8 cellular contexts compared by ENCODE assay signal in the genomic region with DNA sequence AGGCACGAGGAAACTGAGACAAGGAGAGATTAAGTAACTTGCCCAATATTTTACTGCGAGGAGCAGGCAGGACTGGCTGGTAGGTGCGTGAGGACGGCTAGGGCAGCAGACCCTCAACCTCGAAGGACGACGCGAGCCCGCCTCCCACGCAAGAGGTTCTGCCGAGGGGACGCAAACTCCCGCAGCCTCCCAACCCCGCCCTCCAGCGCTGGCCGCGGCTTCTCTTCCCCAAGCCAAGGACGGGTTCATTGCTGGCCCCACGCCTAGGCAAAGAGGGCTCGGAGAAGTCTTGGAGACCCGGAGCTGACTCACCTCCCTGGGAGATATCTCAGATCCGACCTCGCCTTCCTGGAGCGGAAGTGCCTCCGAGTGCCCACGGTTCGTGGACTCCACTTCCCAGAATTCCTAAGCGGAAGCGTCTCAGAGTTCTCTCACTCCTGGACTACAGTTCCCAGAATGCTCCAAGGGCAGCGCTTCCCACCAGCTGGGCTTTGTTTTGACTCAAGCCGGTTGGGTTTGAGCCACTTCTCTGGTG. TPM values are rescaled to one million over a fixed set of nuclear protein-coding genes. Genes with fewer than 3 reads are reported as not detected.
A peak's percentile ranks its signal among the peaks of the same experiment; 100 is the strongest.
DNase-seq lines count a peak whose midpoint lies in the region; ATAC-seq and TF ChIP-seq lines count a peak whose summit lies in the region.

A gene (minus strand): TSS at position 367 of the 535 bp plus-strand sequence. CDS start 1,621 bp downstream, outside the sequence.

- ATAC-seq in GM19467 (IDR thresholded peaks at IDR 0.05; ENCODE audit: unreplicated experiment), result peak; percentile 90

- peaks cover 21 to 48% (median 26%) of the 10 kb centered on the region in 3 donors for H3K4me1 Mint-ChIP-seq in CD8-positive, alpha-beta memory T cell
- peaks cover 3% of the 10 kb centered on the region for H3K4me1 Mint-ChIP-seq in endothelial cell (ENCODE audit: unreplicated experiment)

- peaks cover 7% of the 10 kb centered on the region for H3K4me1 ChIP-seq in CD8-positive, alpha-beta memory T cell (ENCODE audit: insufficient read depth, low read length)
- H3K4me1 ChIP-seq in mesodermal cell (ENCODE audit: control insufficient read depth, insufficient read depth, low read length, poor library complexity, severe bottlenecking), result peaks cover 9% of the 10 kb centered on the region

- H3K9me3 ChIP-seq in CD8-positive, alpha-beta memory T cell (ENCODE audit: low read length), result peaks cover 6% of the 10 kb centered on the region
- H3K9me3 ChIP-seq in mesodermal cell (ENCODE audit: control insufficient read depth, low read length), result peaks cover 5% of the 10 kb centered on the region

- peak within 1 kb of the TSS; percentile 43 for H3K27ac ChIP-seq in CD8-positive, alpha-beta memory T cell (ENCODE audit: low read depth, low read length)
- peak within 1 kb of the TSS; percentile 89 for H3K27ac ChIP-seq in mesodermal cell (ENCODE audit: low read depth, low read length, severe bottlenecking)

- no peak for TF ChIP-seq CTCF in endothelial cell (IDR thresholded peaks at IDR 0.05; ENCODE audit: unreplicated experiment)

- CTCF ChIA-PET in CD8-positive, alpha-beta memory T cell (lab: Charles Lee), result interaction anchor here (1.8 kb wide), 1 partner anchor 210 kb away, joined by 5 read pairs; no protein-coding TSS in a partner anchor

- H3K4me3 ChIP-seq in CD8-positive, alpha-beta memory T cell (ENCODE audit: low read length), result peak within 1 kb of the TSS; percentile 70
- H3K4me3 ChIP-seq in mesodermal cell (ENCODE audit: extremely low read depth, insufficient read depth, low read length, poor library complexity, severe bottlenecking), result peak within 1 kb of the TSS; percentile 69

- H3K27ac Mint-ChIP-seq in CD8-positive, alpha-beta memory T cell, result peak within 1 kb of the TSS; percentile 15 to 88 (median 68)
- peak within 1 kb of the TSS; percentile 80 for H3K27ac Mint-ChIP-seq in endothelial cell (ENCODE audit: unreplicated experiment)

- H3K36me3 Mint-ChIP-seq in CD8-positive, alpha-beta memory T cell, result peaks cover 12 to 50% (median 33%) of the 10 kb centered on the region in 3 donors
- H3K36me3 Mint-ChIP-seq in endothelial cell (ENCODE audit: low read depth, unreplicated experiment), result peaks cover 23% of the 10 kb centered on the region

- POLR2A ChIA-PET in CD8-positive, alpha-beta memory T cell (lab: Charles Lee), result interaction anchor here (1.2 to 1.3 kb wide), 2 partner anchors 139 to 370 kb away, joined by 3 to 4 read pairs; a partner anchor contains a TSS

- peak within 1 kb of the TSS; percentile 93 to 96 (median 95) for H3K4me3 Mint-ChIP-seq in CD8-positive, alpha-beta memory T cell
- H3K4me3 Mint-ChIP-seq in endothelial cell (ENCODE audit: unreplicated experiment), result peak within 1 kb of the TSS; percentile 98

- peak; percentile 44 to 79 (median 66) for DNase-seq in CD8-positive, alpha-beta memory T cell
- DNase-seq in HT-29 (ENCODE audit: low spot score), result peak; percentile 96
- DNase-seq in NOMO-1 treated with DMSO at 0.1 percent for 48 hours (lab: John Stamatoyannopoulos, UW; ENCODE audit: unreplicated experiment), result peak; percentile 87
- peak; percentile 55 for DNase-seq in activated CD8-positive, alpha-beta memory T cell treated with anti-CD3 and anti-CD28 coated beads, Interleukin-2, amount 50 U/mL, for 24 hours (ENCODE audit: extremely low read depth)
- peak; percentile 74 for DNase-seq in endothelial cell (ENCODE audit: low spot score)
- DNase-seq in stimulated activated CD8-positive, alpha-beta memory T cell treated with anti-CD3 and anti-CD28 coated beads, Interleukin-15, amount 100 ng/mL, for 24 hours (ENCODE audit: low read depth), result peak; percentile 33

- WGBS in mesodermal cell (ENCODE audit: insufficient coverage in 2 of 2), 2 experiments, result 0 to 1% methylated on average over 21 to 22 of the region's 31 CpGs

- peaks cover 6% of the 10 kb centered on the region for H3K36me3 ChIP-seq in CD8-positive, alpha-beta memory T cell (ENCODE audit: insufficient read depth, low read length)
- H3K36me3 ChIP-seq in mesodermal cell (ENCODE audit: control insufficient read depth, insufficient read depth, low read length), result peaks cover 13% of the 10 kb centered on the region

- peaks cover 2 to 11% of the 10 kb centered on the region in 2 donors for H3K27me3 Mint-ChIP-seq in CD8-positive, alpha-beta memory T cell
- H3K27me3 Mint-ChIP-seq in endothelial cell (ENCODE audit: unreplicated experiment), result no peaks in the 10 kb centered on the region

- H3K9me3 Mint-ChIP-seq in CD8-positive, alpha-beta memory T cell, result peaks cover 8 to 22% (median 11%) of the 10 kb centered on the region in 5 donors
- peaks cover 8% of the 10 kb centered on the region for H3K9me3 Mint-ChIP-seq in endothelial cell (ENCODE audit: unreplicated experiment)

- H3K27me3 ChIP-seq in CD8-positive, alpha-beta memory T cell (ENCODE audit: insufficient read depth, low read length, poor library complexity, severe bottlenecking), result no peaks in the 10 kb centered on the region

RNA-seq across cellular contexts. Expression of the gene that starts here (rescaled TPM):
- total RNA-seq in CD8-positive, alpha-beta memory T cell, result 1 to 10 TPM; 4.7 to 5.1 TPM
- 3.8 TPM for polyA plus RNA-seq in CD8-positive, alpha-beta memory T cell
- total RNA-seq in HT-29 (2014; rRNA removed; shearing (Covaris generic)), result 1.0 and 2.7 TPM in 2 replicates
- 14.9 TPM for total RNA-seq in endothelial cell (ENCODE audit: unreplicated experiment)
- 1.8 TPM for polyA plus RNA-seq in mesodermal cell (2013, experiment 1 of 2)
- polyA plus RNA-seq in mesodermal cell (2013, experiment 2 of 2), result 1.9 TPM

Comparison
In these comparisons a context has a peak if more than half of its experiments do, and no peak if none do; other contexts are left out.
1. Peak in every context shown above with its lines: DNase-seq, ATAC-seq, H3K4me3 ChIP-seq and H3K27ac ChIP-seq.
2. DNase-seq: peak in every context shown above with its lines; median percentile 96 in HT-29; 87 in NOMO-1 treated with DMSO at 0.1 percent for 48 hours; 74 in endothelial cell; 66 in CD8-positive, alpha-beta memory T cell; 55 in activated CD8-positive, alpha-beta memory T cell treated with anti-CD3 and anti-CD28 coated beads, Interleukin-2, amount 50 U/mL, for 24 hours; 33 in stimulated activated CD8-positive, alpha-beta memory T cell treated with anti-CD3 and anti-CD28 coated beads, Interleukin-15, amount 100 ng/mL, for 24 hours.